26 cellular contexts compared by ENCODE assay signal in the genomic region with DNA sequence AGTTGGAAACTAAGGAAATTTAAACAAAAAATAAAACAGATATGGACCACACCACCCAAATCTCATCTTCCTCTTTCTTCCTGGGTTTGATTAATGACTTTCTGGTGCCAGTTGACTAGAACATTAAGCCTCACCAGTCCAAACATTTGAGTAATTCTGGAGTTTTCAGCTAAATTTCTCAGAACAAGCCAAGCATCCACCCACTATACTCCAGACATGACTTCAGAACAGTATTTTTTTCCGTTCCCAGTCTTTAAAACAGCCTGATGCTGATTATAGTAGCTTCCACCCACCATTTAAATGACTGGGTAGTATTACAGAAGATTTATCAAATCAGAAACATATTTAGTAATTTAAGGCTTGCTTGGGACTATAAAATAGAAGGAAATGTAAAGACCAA.
"Had no signal": no experiment of that assay in that cellular context is flagged by ENCODE, and none has a peak within 500 bp of the region (broad histone marks: within the 10 kb centered on the region; RNA-seq: fewer than 3 reads in every experiment).

No MANE protein-coding gene starts in this region.

- H3K27ac ChIP-seq: adrenal gland, epithelial cell of prostate, esophagus squamous epithelium, gastroesophageal sphincter, ovary, thyroid gland, upper lobe of left lung had no signal

- H3K9ac ChIP-seq: SK-N-SH had no signal

- DNase-seq: activated B cell treated with CpG ODN at 0.5 μM for 24 hours; activated CD4-positive, alpha-beta T cell treated with anti-CD3 and anti-CD28 coated beads, Interleukin-2, amount 50 U/mL, for 4 hours; activated naive CD4-positive, alpha-beta T cell treated with Interleukin-2 at 50 U/mL for 16 hours; activated T-cell treated with anti-CD3 and anti-CD28 coated beads for 4 hours; activated T-cell treated with anti-CD3 and anti-CD28 coated beads, Interleukin-2, amount 50 U/mL, for 72 hours; adrenal gland; dermis blood vessel endothelial cell; effector CD4-positive, alpha-beta T cell; esophagus squamous epithelium; kidney glomerular epithelial cell; ovary; SK-N-SH; stimulated activated CD4-positive, alpha-beta T cell treated with anti-CD3 and anti-CD28 coated beads, Interleukin-4, amount 100 ng/mL, for 4 hours; stimulated activated CD8-positive, alpha-beta memory T cell treated with anti-CD3 and anti-CD28 coated beads, Interleukin-4, amount 100 ng/mL, for 48 hours; stimulated activated naive CD8-positive, alpha-beta T cell treated with anti-CD3 and anti-CD28 coated beads, Interleukin-15, amount 100 ng/mL, for 72 hours; substantia nigra; SW 1271; T1000; thyroid gland; upper lobe of left lung had no signal

- H3K36me3 ChIP-seq: adrenal gland, esophagus squamous epithelium, gastroesophageal sphincter, ovary, thyroid gland, upper lobe of left lung had no signal

- H3K4me1 ChIP-seq: adrenal gland, esophagus squamous epithelium, gastroesophageal sphincter, upper lobe of left lung had no signal

- H3K27me3 ChIP-seq: adrenal gland, esophagus squamous epithelium, gastroesophageal sphincter, ovary, thyroid gland, upper lobe of left lung had no signal

- H3K9me3 ChIP-seq: adrenal gland, esophagus squamous epithelium, gastroesophageal sphincter, ovary, SK-N-SH, thyroid gland, upper lobe of left lung had no signal

- H3K4me3 ChIP-seq: adrenal gland, esophagus squamous epithelium, gastroesophageal sphincter, ovary, skin epidermis, thyroid gland, upper lobe of left lung had no signal

- ATAC-seq: activated T-cell treated with anti-CD3 and anti-CD28 coated beads, Interleukin-2, amount 50 U/mL, for 72 hours; gastroesophageal sphincter; left lobe of liver; sciatic nerve; stimulated activated memory B cell treated with anti-CD40 and anti-IgM and Interleukin-4, amounts not matched to agents 10 μg/mL and 1 μg/mL and 100 μg/mL, for 72 hours; stimulated activated naive CD8-positive, alpha-beta T cell treated with anti-CD3 and anti-CD28 coated beads, Interleukin-15, amount 100 ng/mL, for 72 hours had no signal
